19 cellular contexts compared by ENCODE assay signal in the genomic region with DNA sequence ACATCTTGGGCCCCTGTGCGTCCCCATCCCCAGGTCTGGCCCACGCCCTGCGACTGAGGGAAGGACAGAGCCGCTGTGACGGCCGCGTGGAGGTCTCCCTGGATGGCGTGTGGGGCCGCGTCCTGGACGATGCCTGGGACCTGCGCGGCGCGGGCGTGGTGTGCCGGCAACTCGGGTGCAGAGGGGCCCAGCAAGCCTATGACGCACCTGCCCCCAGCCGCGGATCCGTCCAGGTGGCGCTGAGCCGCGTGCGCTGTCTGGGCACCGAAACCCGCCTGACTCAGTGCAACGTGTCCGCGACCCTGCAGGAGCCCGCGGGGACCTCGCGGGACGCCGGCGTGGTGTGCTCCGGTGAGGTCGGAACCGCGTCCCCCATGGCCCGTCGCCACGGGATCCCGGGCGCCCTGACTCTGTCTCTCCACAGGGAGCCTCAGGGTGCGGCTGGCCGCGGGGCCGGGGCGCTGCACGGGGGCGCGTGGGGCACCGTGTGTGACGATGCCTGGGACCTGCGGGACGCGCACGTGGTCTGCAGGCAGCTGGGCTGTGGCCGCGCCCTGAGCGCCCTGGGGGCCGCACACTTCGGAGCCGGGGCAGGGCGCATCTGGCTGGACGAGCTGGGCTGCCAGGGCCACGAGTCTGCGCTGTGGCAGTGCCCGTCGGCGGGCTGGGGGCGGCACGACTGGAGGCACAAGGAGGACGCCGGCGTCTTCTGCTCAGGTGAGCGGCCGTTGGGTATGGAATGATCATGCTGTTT. TPM values are rescaled to one million over a fixed set of nuclear protein-coding genes. Genes with fewer than 3 reads are reported as not detected.
"Had no signal": no experiment of that assay in that cellular context is flagged by ENCODE, and none has a peak within 500 bp of the region (broad histone marks: within the 10 kb centered on the region; RNA-seq: fewer than 3 reads in every experiment).

No MANE protein-coding gene starts in this region.

- H3K4me3 Mint-ChIP-seq: activated CD8-positive, alpha-beta T cell treated with anti-CD3 and anti-CD28 coated beads, Interleukin-2, amount 10 ng/mL, durations not matched to agents 7 days and 5 days; endodermal cell; nephron progenitor cell; T-helper 17 cell; WTC11 had no signal

- H3K27me3 ChIP-seq: ascending aorta, breast epithelium, tibial artery had no signal

- H3K4me3 ChIP-seq: ascending aorta, breast epithelium, tibial artery had no signal

- ATAC-seq: activated CD8-positive, alpha-beta T cell treated with anti-CD3 and anti-CD28 coated beads, Interleukin-2, amount 10 ng/mL, durations not matched to agents 7 days and 5 days; sciatic nerve; T-helper 17 cell; WTC11 had no signal

- H3K27ac Mint-ChIP-seq: activated CD8-positive, alpha-beta T cell treated with anti-CD3 and anti-CD28 coated beads, Interleukin-2, amount 10 ng/mL, durations not matched to agents 7 days and 5 days; endodermal cell; nephron progenitor cell; T-helper 17 cell; WTC11 had no signal

- H3K4me1 ChIP-seq: ascending aorta, breast epithelium, tibial artery had no signal

- H3K9me3 ChIP-seq: ascending aorta, tibial artery had no signal

- H3K27me3 Mint-ChIP-seq: T-helper 17 cell had no signal

- H3K27ac ChIP-seq: ascending aorta, breast epithelium, tibial artery had no signal

- H3K4me1 Mint-ChIP-seq: endodermal cell, nephron progenitor cell, WTC11 had no signal

- DNase-seq: activated CD4-positive, alpha-beta T cell treated with anti-CD3 and anti-CD28 coated beads for 48 hours; activated CD8-positive, alpha-beta T cell treated with anti-CD3 and anti-CD28 coated beads, Interleukin-2, amount 10 ng/mL, durations not matched to agents 7 days and 5 days; activated naive CD4-positive, alpha-beta T cell treated with Interleukin-2 at 50 U/mL for 16 hours; endodermal cell; hippocampal formation; kidney glomerular epithelial cell; mammary epithelial cell; nephron progenitor cell; stimulated activated CD4-positive, alpha-beta T cell treated with anti-CD3 and anti-CD28 coated beads, Interleukin-1b, Interleukin-23, amount 100 ng/mL, for 48 hours; T-helper 17 cell had no signal

- H3K36me3 ChIP-seq: breast epithelium had no signal

RNA-seq across cellular contexts. Expression of a gene that starts 35.2 kb away (rescaled TPM):
- total RNA-seq: activated CD8-positive, alpha-beta T cell treated with anti-CD3 and anti-CD28 coated beads, Interleukin-2, amount 10 ng/mL, durations not matched to agents 7 days and 5 days; ascending aorta; dermis microvascular lymphatic vessel endothelial cell; omental fat pad; pulmonary artery endothelial cell; subcutaneous adipose tissue; T-helper 17 cell had no signal
